8 cellular contexts compared by ENCODE assay signal in genomic region chr19:42132030-42132628, GRCh38. TPM values are rescaled to one million over a fixed set of nuclear protein-coding genes. Genes with fewer than 3 reads are reported as not detected.
A peak's percentile ranks its signal among the peaks of the same experiment; 100 is the strongest.
DNase-seq lines count a peak whose midpoint lies in the region; ATAC-seq, FAIRE-seq and TF ChIP-seq lines count a peak whose summit lies in the region.

TSS of gene POU2F2 (minus strand) at chr19:42132446. CDS start at chr19:42132411, 35 bp downstream.

- peak; percentile 78 for ATAC-seq in CD4-positive, alpha-beta T cell (ENCODE audit: poor library complexity)

- peak within 1 kb of the TSS; percentile 71 for H3K27ac Mint-ChIP-seq in CD4-positive, alpha-beta T cell
- peak within 1 kb of the TSS; percentile 91 for H3K27ac Mint-ChIP-seq in activated naive CD4-positive, alpha-beta T cell treated with anti-CD3 and anti-CD28 coated beads, Interleukin-2, amount 50 U/mL, for 24 hours

- peak within 1 kb of the TSS; percentile 71 for H3K27ac ChIP-seq in CD4-positive, alpha-beta T cell (ENCODE audit: low read depth, low read length)
- no peak within 1 kb of the TSS for H3K27ac ChIP-seq in SK-N-MC

- no peaks in the 10 kb centered on the region for H3K9me3 Mint-ChIP-seq in CD4-positive, alpha-beta T cell
- H3K9me3 Mint-ChIP-seq in activated naive CD4-positive, alpha-beta T cell treated with anti-CD3 and anti-CD28 coated beads, Interleukin-2, amount 50 U/mL, for 24 hours: no peaks in the 10 kb centered on the region

- POLR2A ChIA-PET in CD4-positive, alpha-beta T cell (lab: Charles Lee): interaction anchor here (0.6 to 2.1 kb wide), 18 partner anchors 10 to 292 kb away, joined by 3 to 15 read pairs (median 6); partner anchors contain the start of genes CIC, GSK3A, PAFAH1B3 and PRR19

- H3K4me3 ChIP-seq in H7 (ENCODE audit: insufficient read depth, low read depth, low read length) (peak within 1 kb of the TSS; percentile 53), SK-N-MC (peak within 1 kb of the TSS; percentile 59), iPS-18c (ENCODE audit: insufficient read depth, low read depth, low read length) (peak within 1 kb of the TSS; percentile 51)

- H3K36me3 ChIP-seq in H7 (replicated peaks; ENCODE audit: control insufficient read depth, insufficient read depth, low read length) (no peaks in the 10 kb centered on the region), SK-N-MC (ENCODE audit: insufficient read depth, low read length) (no peaks in the 10 kb centered on the region)

- H3K4me3 Mint-ChIP-seq in CD4-positive, alpha-beta T cell: peak within 1 kb of the TSS; percentile 89
- H3K4me3 Mint-ChIP-seq in activated naive CD4-positive, alpha-beta T cell treated with anti-CD3 and anti-CD28 coated beads, Interleukin-2, amount 50 U/mL, for 24 hours: peak within 1 kb of the TSS; percentile 97

- no peak within 1 kb of the TSS for H3K9ac ChIP-seq in SK-N-MC (ENCODE audit: insufficient read length)

- DNase-seq in CD4-positive, alpha-beta T cell: peak; percentile 65 to 88 (median 86)
- peak; percentile 83 for DNase-seq in H7
- DNase-seq in SK-N-MC (ENCODE audit: low read depth, low spot score): no peak
- peak; percentile 89 for DNase-seq in stimulated activated CD4-positive, alpha-beta T cell treated with anti-CD3 and anti-CD28 coated beads, Interleukin-4, amount 100 ng/mL, for 24 hours
- no peak for DNase-seq in NCI-H1694 (lab: John Stamatoyannopoulos, UW)
- no peak for DNase-seq in frontal cortex (ENCODE audit: low spot score in 2 of 2)

- peaks cover 16% of the 10 kb centered on the region for H3K36me3 Mint-ChIP-seq in CD4-positive, alpha-beta T cell (ENCODE audit: low read depth)
- H3K36me3 Mint-ChIP-seq in activated naive CD4-positive, alpha-beta T cell treated with anti-CD3 and anti-CD28 coated beads, Interleukin-2, amount 50 U/mL, for 24 hours: peaks cover 11% of the 10 kb centered on the region

- no peak for FAIRE-seq in frontal cortex (lab: Jason Lieb, UNC)

- H3K27me3 Mint-ChIP-seq in CD4-positive, alpha-beta T cell: no peaks in the 10 kb centered on the region
- H3K27me3 Mint-ChIP-seq in activated naive CD4-positive, alpha-beta T cell treated with anti-CD3 and anti-CD28 coated beads, Interleukin-2, amount 50 U/mL, for 24 hours: no peaks in the 10 kb centered on the region

- TF ChIP-seq CTCF in CD4-positive, alpha-beta T cell (IDR thresholded peaks at IDR 0.05): no peak

- CTCF ChIA-PET in CD4-positive, alpha-beta T cell (lab: Charles Lee): interaction anchor here (0.6 to 1.9 kb wide), 18 partner anchors 8 to 164 kb away, joined by 3 to 15 read pairs (median 4); no protein-coding TSS in a partner anchor

- intact Hi-C loops in CD4-positive, alpha-beta T cell (cut with DNase I, micrococcal nuclease): loop anchor here (1.0 to 5.0 kb wide), 6 partner anchors 24 to 290 kb away; no protein-coding TSS in a partner anchor

- H3K4me1 Mint-ChIP-seq in CD4-positive, alpha-beta T cell (ENCODE audit: low read depth): peaks cover 78% of the 10 kb centered on the region
- peaks cover 64% of the 10 kb centered on the region for H3K4me1 Mint-ChIP-seq in activated naive CD4-positive, alpha-beta T cell treated with anti-CD3 and anti-CD28 coated beads, Interleukin-2, amount 50 U/mL, for 24 hours

- no peaks in the 10 kb centered on the region for H3K9me3 ChIP-seq in CD4-positive, alpha-beta T cell (ENCODE audit: control insufficient read depth, low read length)
- H3K9me3 ChIP-seq in SK-N-MC (ENCODE audit: low read depth, low read length) (no peaks in the 10 kb centered on the region), iPS-18c (ENCODE audit: control insufficient read depth, insufficient read depth, low read length) (no peaks in the 10 kb centered on the region)

- no peaks in the 10 kb centered on the region for H3K27me3 ChIP-seq in CD4-positive, alpha-beta T cell (ENCODE audit: control insufficient read depth, insufficient read depth, low read length)
- H3K27me3 ChIP-seq in H7 (ENCODE audit: control insufficient read depth, insufficient read depth, low read length): peaks cover 22% of the 10 kb centered on the region

RNA-seq across cellular contexts. Expression of gene POU2F2, which starts in this region (rescaled TPM):
- total RNA-seq in CD4-positive, alpha-beta T cell: 10 to 100 TPM; 18.6 to 19.9 TPM
- 0.90 and 2.4 TPM in 2 replicates for total RNA-seq in H7 (2014; rRNA removed; shearing (Covaris generic))
- total RNA-seq in frontal cortex: 2.9 TPM

Comparison
In these comparisons a context has a peak if more than half of its experiments do, and no peak if none do; other contexts are left out.
1. DNase-seq: peak in CD4-positive, alpha-beta T cell (10 of 10), H7 (single experiment) and stimulated activated CD4-positive, alpha-beta T cell treated with anti-CD3 and anti-CD28 coated beads, Interleukin-4, amount 100 ng/mL, for 24 hours (single experiment); none in SK-N-MC (single experiment), NCI-H1694 (single experiment) and frontal cortex (0 of 2).
2. Peak in every context shown above with its lines, with median percentiles within 50 percentile points of each other: H3K4me3 ChIP-seq.